Comparison of ENCODE assay signal across 21 cellular contexts in genomic region chr1:192657760-192658159, GRCh38. TPM values are rescaled to one million over a fixed set of nuclear protein-coding genes. Genes with fewer than 3 reads are reported as not detected.
"Had no signal": no experiment of that assay in that cellular context is flagged by ENCODE, and none has a peak within 500 bp of the region (broad histone marks: within the 10 kb centered on the region; RNA-seq: fewer than 3 reads in every experiment).

No MANE protein-coding gene starts in this region.

- ATAC-seq: effector memory CD8-positive, alpha-beta T cell; foreskin keratinocyte; left lung; lower lobe of right lung; natural killer cell had no signal

- H3K27me3 ChIP-seq: esophagus squamous epithelium, left lung, neural progenitor cell, right atrium auricular region, thyroid gland had no signal

- H3K4me3 Mint-ChIP-seq: effector memory CD8-positive, alpha-beta T cell; immature natural killer cell; memory B cell; mesothelial cell of epicardium; natural killer cell; neural progenitor cell; type B pancreatic cell had no signal

- H3K9ac ChIP-seq: neural progenitor cell had no signal

- H3K9me3 Mint-ChIP-seq: effector memory CD8-positive, alpha-beta T cell; immature natural killer cell; memory B cell; type B pancreatic cell had no signal

- FAIRE-seq: keratinocyte, small intestine, urothelium cell line had no signal

- DNase-seq: effector memory CD8-positive, alpha-beta T cell; esophagus squamous epithelium; foreskin keratinocyte; immature natural killer cell; left lung; lower lobe of right lung; natural killer cell; nucleus accumbens; ovary; small intestine; stimulated activated CD4-positive, alpha-beta T cell treated with anti-CD3 and anti-CD28 coated beads, Interleukin-12 subunit alpha, Interleukin-12 subunit beta, amount 100 ng/mL, for 4 hours; stimulated activated naive CD4-positive, alpha-beta T cell treated with Interleukin-2 at 50 U/mL for 16 hours; thyroid gland had no signal

- H3K4me2 ChIP-seq: neural progenitor cell had no signal

- H3K27ac ChIP-seq: esophagus squamous epithelium, foreskin keratinocyte, left lung, lower lobe of right lung, neural progenitor cell, ovary, right atrium auricular region, thyroid gland had no signal

- H3K27ac Mint-ChIP-seq: effector memory CD8-positive, alpha-beta T cell; immature natural killer cell; memory B cell; mesothelial cell of epicardium; natural killer cell; neural progenitor cell; type B pancreatic cell had no signal

- H3K4me3 ChIP-seq: esophagus squamous epithelium, left lung, lower lobe of right lung, neural progenitor cell, ovary, right atrium auricular region, thyroid gland had no signal

- H3K36me3 ChIP-seq: esophagus squamous epithelium, left lung, lower lobe of right lung, neural progenitor cell, ovary, right atrium auricular region, thyroid gland had no signal

- H2AFZ ChIP-seq: neural progenitor cell had no signal

- H3K9me3 ChIP-seq: esophagus squamous epithelium, left lung, lower lobe of right lung, ovary, right atrium auricular region, thyroid gland had no signal

- H3K4me1 ChIP-seq: esophagus squamous epithelium, left lung, lower lobe of right lung, neural progenitor cell, right atrium auricular region, thyroid gland had no signal

- H3K36me3 Mint-ChIP-seq: immature natural killer cell, memory B cell, natural killer cell, neural progenitor cell, type B pancreatic cell had no signal

- H3K4me1 Mint-ChIP-seq: immature natural killer cell, memory B cell, natural killer cell, neural progenitor cell had no signal

RNA-seq across cellular contexts. Expression of gene RGS13, which starts 21.8 kb away (rescaled TPM):
- total RNA-seq: epithelial cell of proximal tubule, foreskin keratinocyte, right atrium auricular region, thyroid gland had no signal
- polyA plus RNA-seq: foreskin keratinocyte, keratinocyte had no signal
